In genomic region chr19:34306213-34306661, GRCh38 we compare ENCODE assay signal across 1 cellular context.
TF ChIP-seq lines count a peak whose summit lies in the region.

No MANE protein-coding gene starts in this region.

TF ChIP-seq in HepG2, 621 proteins besides CTCF, POLR2A, EP300 and RAD21 (continued from another document and continues in another):
- TF ChIP-seq ZNF280D (CRISPR knock-in tag; IDR thresholded peaks at IDR 0.05) (no peak), GTF2F1 (IDR thresholded peaks at IDR 0.05; ENCODE audit: low read length) (no peak), ZNF788 (CRISPR knock-in tag; IDR thresholded peaks at IDR 0.05; ENCODE audit: borderline replicate concordance) (peak; percentile 53; the same call in 1 of the 2 replicates), CREM (IDR thresholded peaks at IDR 0.05) (no peak), CREM (CRISPR knock-in tag; IDR thresholded peaks at IDR 0.05) (no peak), ZNF619 (CRISPR knock-in tag; IDR thresholded peaks at IDR 0.05) (no peak; the same call in 1 of the 2 replicates), ZBTB7B (CRISPR knock-in tag; IDR thresholded peaks at IDR 0.05) (no peak), MAFF (IDR thresholded peaks at IDR 0.05; ENCODE audit: low read depth, low read length) (no peak), ZNF276 (CRISPR knock-in tag; IDR thresholded peaks at IDR 0.05; ENCODE audit: low read depth) (no peak), ZNF766 (CRISPR knock-in tag; IDR thresholded peaks at IDR 0.05; ENCODE audit: borderline replicate concordance) (no peak), MTA3 (CRISPR knock-in tag; IDR thresholded peaks at IDR 0.05) (no peak), MTERF4 (CRISPR knock-in tag; IDR thresholded peaks at IDR 0.05) (no peak), CSRNP2 (CRISPR knock-in tag; conservative IDR thresholded peaks at IDR 0.05; ENCODE audit: low read depth) (no peak), ZNF563 (CRISPR knock-in tag; IDR thresholded peaks at IDR 0.05) (no peak), FOXO4 (CRISPR knock-in tag; conservative IDR thresholded peaks at IDR 0.05) (no peak), ZNF703 (CRISPR knock-in tag; IDR thresholded peaks at IDR 0.05; ENCODE audit: borderline replicate concordance) (no peak), JUNB (CRISPR knock-in tag; IDR thresholded peaks at IDR 0.05; ENCODE audit: borderline replicate concordance) (no peak), ZSCAN12 (CRISPR knock-in tag; IDR thresholded peaks at IDR 0.05) (no peak), RARG (CRISPR knock-in tag; IDR thresholded peaks at IDR 0.05; ENCODE audit: low read depth) (no peak), ZNF775 (CRISPR knock-in tag; IDR thresholded peaks at IDR 0.05; ENCODE audit: borderline replicate concordance) (no peak), KLF9 (CRISPR knock-in tag; IDR thresholded peaks at IDR 0.05; ENCODE audit: low read depth) (0 out of 2 replicates have a peak, but pooled peaks have one; percentile 24), TCF7L2 (IDR thresholded peaks at IDR 0.05; ENCODE audit: low read depth, low read length) (no peak), ZMAT3 (CRISPR knock-in tag; conservative IDR thresholded peaks at IDR 0.05) (no peak), ARID5B (CRISPR knock-in tag; IDR thresholded peaks at IDR 0.05) (peak; percentile 74), FOXA3 (CRISPR knock-in tag; IDR thresholded peaks at IDR 0.05) (peak; percentile 73), ZNF782 (CRISPR knock-in tag; IDR thresholded peaks at IDR 0.05; ENCODE audit: borderline replicate concordance) (no peak), ZNF30 (CRISPR knock-in tag; IDR thresholded peaks at IDR 0.05) (no peak), AGO1 (IDR thresholded peaks at IDR 0.05; ENCODE audit: low read depth, low read length, poor library complexity, severe bottlenecking) (no peak), PRDM10 (CRISPR knock-in tag; IDR thresholded peaks at IDR 0.05; ENCODE audit: low read depth) (peak; percentile 45; the same call in 1 of the 2 replicates), HMG20A (CRISPR knock-in tag; IDR thresholded peaks at IDR 0.05; ENCODE audit: borderline replicate concordance) (peak; percentile 61; the same call in 1 of the 2 replicates), SMC3 (IDR thresholded peaks at IDR 0.05; ENCODE audit: low read length) (peak; percentile 1; the same call in 1 of the 2 replicates), ZNF264 (CRISPR knock-in tag; IDR thresholded peaks at IDR 0.05) (no peak), DZIP1 (CRISPR knock-in tag; IDR thresholded peaks at IDR 0.05) (no peak), FOSL1 (CRISPR knock-in tag; IDR thresholded peaks at IDR 0.05; ENCODE audit: borderline replicate concordance) (no peak), HNF1B (CRISPR knock-in tag; IDR thresholded peaks at IDR 0.05) (peak; percentile 90), LBX2 (CRISPR knock-in tag; IDR thresholded peaks at IDR 0.05; ENCODE audit: borderline replicate concordance) (no peak), ZKSCAN8 (CRISPR knock-in tag; IDR thresholded peaks at IDR 0.05; ENCODE audit: borderline replicate concordance) (0 out of 2 replicates have a peak, but pooled peaks have one; percentile 45)
